ENCODE assay signal across 8 cellular contexts in genomic region chr14:34060747-34061050, GRCh38.
DNase-seq lines count a peak whose midpoint lies in the region; ATAC-seq and TF ChIP-seq lines count a peak whose summit lies in the region.

No MANE protein-coding gene starts in this region.

- no peak overlapping the region for H3K27ac Mint-ChIP-seq in activated B cell treated with CpG ODN at 0.5 μM for 24 hours

- CTCF ChIA-PET in activated B cell treated with CpG ODN at 0.5 μM for 24 hours (lab: Charles Lee): no interaction called here

- intact Hi-C loops in activated B cell treated with CpG ODN at 0.5 μM for 24 hours (cut with micrococcal nuclease): no loop called here
- intact Hi-C loops in left ventricle myocardium superior (cut with micrococcal nuclease): no loop called here
- intact Hi-C loops in gastrocnemius medialis (cut with DNase I; ENCODE audit: low total_unique reads): loop anchor here (1.0 to 10.0 kb wide), 6 partner anchors 21 to 404 kb away; partner anchors contain the start of genes EGLN3 and SPTSSA

- ATAC-seq in GM21786 (IDR thresholded peaks at IDR 0.05; ENCODE audit: unreplicated experiment): peak; percentile 20
- no peak for ATAC-seq in activated B cell treated with CpG ODN at 0.5 μM for 24 hours (ENCODE audit: low read depth)
- peak; percentile 22 for ATAC-seq in left ventricle myocardium superior
- ATAC-seq in gastrocnemius medialis: peak; percentile 21 to 28

- H3K9me3 Mint-ChIP-seq in activated B cell treated with CpG ODN at 0.5 μM for 24 hours: no peaks in the 10 kb centered on the region

- H3K4me1 Mint-ChIP-seq in activated B cell treated with CpG ODN at 0.5 μM for 24 hours: peaks cover 7% of the 10 kb centered on the region

- H3K27ac ChIP-seq in gastrocnemius medialis: peak overlapping the region; percentile 91 to 97 (median 94)

- H3K4me3 ChIP-seq in gastrocnemius medialis: peak overlapping the region; percentile 62 to 87 (median 70)

- DNase-seq in activated B cell treated with CpG ODN at 0.5 μM for 24 hours: no peak
- DNase-seq in left ventricle myocardium superior: no peak
- DNase-seq in gastrocnemius medialis: no peak
- DNase-seq in hypothalamus (lab: John Stamatoyannopoulos, UW): no peak
- DNase-seq in GM19240 (ENCODE audit: insufficient read length, low spot score): no peak
- no peak for DNase-seq in kidney glomerular epithelial cell (lab: John Stamatoyannopoulos, UW)
- DNase-seq in activated effector memory CD4-positive, alpha-beta T cell treated with anti-CD3 and anti-CD28 coated beads, Interleukin-2, amount 50 U/mL, for 16 hours: no peak

- no peaks in the 10 kb centered on the region for H3K36me3 Mint-ChIP-seq in activated B cell treated with CpG ODN at 0.5 μM for 24 hours (ENCODE audit: low read depth)

- in situ Hi-C loops in gastrocnemius medialis (cut with MboI; ENCODE audit: low sequenced_read_pairs in 4 of 4): no loop called here

- POLR2A ChIA-PET in activated B cell treated with CpG ODN at 0.5 μM for 24 hours (lab: Charles Lee): no interaction called here

- H3K27me3 ChIP-seq in gastrocnemius medialis: no peaks in the 10 kb centered on the region

- no peak for TF ChIP-seq POLR2A in gastrocnemius medialis (IDR thresholded peaks at IDR 0.05)

- peaks cover 24 to 36% of the 10 kb centered on the region in 2 donors for H3K4me1 ChIP-seq in gastrocnemius medialis

- H3K36me3 ChIP-seq in gastrocnemius medialis: no peaks in the 10 kb centered on the region

- no peaks in the 10 kb centered on the region for H3K9me3 ChIP-seq in gastrocnemius medialis

- peak overlapping the region; percentile 83 for H3K4me3 Mint-ChIP-seq in activated B cell treated with CpG ODN at 0.5 μM for 24 hours

- no peak for TF ChIP-seq CTCF in activated B cell treated with CpG ODN at 0.5 μM for 24 hours (IDR thresholded peaks at IDR 0.05)
- no peak for TF ChIP-seq CTCF in gastrocnemius medialis (IDR thresholded peaks at IDR 0.05 in 4 of 5, conservative IDR thresholded peaks at IDR 0.05 in 1 of 5)

- peaks cover 24% of the 10 kb centered on the region for H3K27me3 Mint-ChIP-seq in activated B cell treated with CpG ODN at 0.5 μM for 24 hours
